Comparison of ENCODE assay signal across 33 cellular contexts in the genomic region with DNA sequence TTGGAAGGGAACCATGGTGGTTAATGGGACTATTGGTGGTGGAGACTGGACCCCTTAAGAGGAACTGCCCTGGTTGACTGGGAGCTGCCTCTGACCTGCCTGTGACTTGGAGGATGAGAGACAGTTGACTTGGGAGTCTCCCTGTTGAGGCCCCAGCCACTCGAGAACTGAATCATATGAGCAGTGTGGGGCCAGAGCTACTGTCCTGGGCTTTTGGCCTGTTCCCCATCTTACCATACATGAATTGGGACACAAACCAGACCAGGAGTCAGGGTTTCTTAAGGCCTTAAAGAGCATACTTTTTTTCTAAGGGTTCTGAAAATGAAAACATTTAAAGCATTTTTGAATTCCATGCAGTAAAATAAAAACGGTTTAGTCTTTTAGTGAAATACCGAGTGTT.
A peak's percentile ranks its signal among the peaks of the same experiment; 100 is the strongest.
DNase-seq lines count a peak whose midpoint lies in the region; ATAC-seq, FAIRE-seq and TF ChIP-seq lines count a peak whose summit lies in the region.
"Had no signal": no experiment of that assay in that cellular context is flagged by ENCODE, and none has a peak within 500 bp of the region (broad histone marks: within the 10 kb centered on the region; RNA-seq: fewer than 3 reads in every experiment).

No MANE protein-coding gene starts in this region.

- H3F3A ChIP-seq in smooth muscle cell (ENCODE audit: low read depth), result peaks cover 50% of the 10 kb centered on the region

- no peak for DNase-seq in MCF 10A (ENCODE audit: unreplicated experiment)
- DNase-seq in breast epithelium (ENCODE audit: low spot score in 2 of 2), result no peak
- no peak for DNase-seq in fibroblast of lung (ENCODE audit: low read depth in 2 of 2)
- DNase-seq in osteoblast (ENCODE audit: insufficient read length, low spot score, missing footprints), result no peak
- DNase-seq in smooth muscle cell (lab: John Stamatoyannopoulos, UW; ENCODE audit: unreplicated experiment), result no peak
- DNase-seq in HTR-8/SVneo (ENCODE audit: insufficient read length, low spot score), result no peak
- DNase-seq: activated CD4-positive, alpha-beta memory T cell treated with anti-CD3 and anti-CD28 coated beads for 36 hours; activated CD4-positive, CD25-positive, alpha-beta regulatory T cell treated with anti-CD3 and anti-CD28 coated beads, Interleukin-2, amount 50 U/mL, for 72 hours; activated CD8-positive, alpha-beta memory T cell treated with anti-CD3 and anti-CD28 coated beads, Interleukin-2, amount 50 U/mL, for 4 hours; activated naive CD4-positive, alpha-beta T cell; activated naive CD8-positive, alpha-beta T cell treated with anti-CD3 and anti-CD28 coated beads, Interleukin-2, amount 50 U/mL, for 24 hours; body of pancreas; DMS79; GDM1; mesendoderm; NCI-H1105; NCI-H1930; NCI-H510A treated with DMSO at 0.1 percent for 48 hours; NK-92 treated with Interleukin-12 subunit alpha and Interleukin-12 subunit beta, amount 100 ng/mL, for 24 hours; SHP77 treated with DMSO at 0.1 percent for 48 hours; stimulated activated naive CD4-positive, alpha-beta T cell had no signal

- H4K20me1 ChIP-seq in fibroblast of lung (ENCODE audit: control insufficient read depth, extremely low read depth, insufficient read depth, low read length) (no peaks in the 10 kb centered on the region), osteoblast (ENCODE audit: insufficient read depth, low read length) (peaks cover 17% of the 10 kb centered on the region), smooth muscle cell (ENCODE audit: low read depth) (peaks cover 63% of the 10 kb centered on the region)

- no peaks in the 10 kb centered on the region for H3K27me3 Mint-ChIP-seq in MCF 10A (ENCODE audit: insufficient read depth, unreplicated experiment)

- H3K4me1 Mint-ChIP-seq in MCF 10A (ENCODE audit: insufficient read depth, unreplicated experiment), result peaks cover 19% of the 10 kb centered on the region
- H3K4me1 Mint-ChIP-seq: activated naive CD8-positive, alpha-beta T cell treated with anti-CD3 and anti-CD28 coated beads, Interleukin-2, amount 50 U/mL, for 24 hours; IgD-negative memory B cell had no signal

- no peak overlapping the region for H3K4me3 ChIP-seq in breast epithelium
- H3K4me3 ChIP-seq in fibroblast of lung (replicated peaks in 1 of 4; ENCODE audit: control extremely low read depth in 1 of 4, insufficient read depth in 1 of 4, low read depth in 3 of 4, low read length in 4 of 4), result no peak overlapping the region
- no peak overlapping the region for H3K4me3 ChIP-seq in osteoblast (ENCODE audit: insufficient read depth, low read length)
- no peak overlapping the region for H3K4me3 ChIP-seq in smooth muscle cell
- H3K4me3 ChIP-seq: body of pancreas, HAP-1, prostate gland, skin epidermis, suprapubic skin had no signal

- CTCF ChIA-PET in MCF 10A (lab: Yijun Ruan, JAX), result interaction anchor here (0.5 to 1.1 kb wide), 2 partner anchors 14 to 518 kb away, joined by 3 read pairs; no protein-coding TSS in a partner anchor

- no peak for ATAC-seq in HG02973 (IDR thresholded peaks at IDR 0.05; ENCODE audit: unreplicated experiment)
- no peak for ATAC-seq in GM19023 (IDR thresholded peaks at IDR 0.05; ENCODE audit: unreplicated experiment)
- ATAC-seq: activated naive CD8-positive, alpha-beta T cell treated with anti-CD3 and anti-CD28 coated beads, Interleukin-2, amount 50 U/mL, for 24 hours; body of pancreas; esophagus mucosa had no signal

- H3K9me3 Mint-ChIP-seq in MCF 10A (ENCODE audit: unreplicated experiment), result no peaks in the 10 kb centered on the region
- H3K9me3 Mint-ChIP-seq: activated CD4-positive, alpha-beta memory T cell treated with anti-CD3 and anti-CD28 coated beads for 36 hours; activated naive CD8-positive, alpha-beta T cell treated with anti-CD3 and anti-CD28 coated beads, Interleukin-2, amount 50 U/mL, for 24 hours; dendritic cell treated with granulocyte-macrophage colony-stimulating factor and Interleukin-4, amounts not matched to agents 40 ng/mL and 50 ng/mL, for 4 days; IgD-negative memory B cell had no signal

- POLR2A ChIA-PET in MCF 10A (lab: Yijun Ruan, JAX), result interaction anchor here (0.7 to 2.3 kb wide), 3 partner anchors 33 to 75 kb away, joined by 3 to 6 read pairs (median 3); no protein-coding TSS in a partner anchor

- no peaks in the 10 kb centered on the region for H3K9me3 ChIP-seq in breast epithelium
- no peaks in the 10 kb centered on the region for H3K9me3 ChIP-seq in fibroblast of lung (ENCODE audit: control insufficient read depth, insufficient read depth, low read depth, low read length)
- no peaks in the 10 kb centered on the region for H3K9me3 ChIP-seq in osteoblast (ENCODE audit: low read depth, low read length)
- no peaks in the 10 kb centered on the region for H3K9me3 ChIP-seq in smooth muscle cell (replicated peaks; ENCODE audit: low read depth)
- H3K9me3 ChIP-seq: body of pancreas, HAP-1, prostate gland, suprapubic skin had no signal

- H3K27ac Mint-ChIP-seq in MCF 10A (ENCODE audit: low read depth, unreplicated experiment), result peak overlapping the region; percentile 8
- H3K27ac Mint-ChIP-seq: activated CD4-positive, alpha-beta memory T cell treated with anti-CD3 and anti-CD28 coated beads for 36 hours; activated naive CD8-positive, alpha-beta T cell treated with anti-CD3 and anti-CD28 coated beads, Interleukin-2, amount 50 U/mL, for 24 hours; dendritic cell treated with granulocyte-macrophage colony-stimulating factor and Interleukin-4, amounts not matched to agents 40 ng/mL and 50 ng/mL, for 4 days; IgD-negative memory B cell had no signal

- H3K79me2 ChIP-seq in fibroblast of lung (ENCODE audit: control insufficient read depth, insufficient read depth, low read length) (peaks cover 94% of the 10 kb centered on the region), osteoblast (ENCODE audit: insufficient read depth, low read length) (peaks cover 93% of the 10 kb centered on the region), smooth muscle cell (ENCODE audit: low read depth) (peaks cover 100% of the 10 kb centered on the region)

- TF ChIP-seq CTCF in MCF 10A (IDR thresholded peaks at IDR 0.05; ENCODE audit: unreplicated experiment) (no peak), breast epithelium (IDR thresholded peaks at IDR 0.05) (no peak), fibroblast of lung (conservative IDR thresholded peaks at IDR 0.05 in 1 of 2, IDR thresholded peaks at IDR 0.05 in 1 of 2; ENCODE audit: low read depth in 1 of 2, low read length in 2 of 2) (no peak), osteoblast (IDR thresholded peaks at IDR 0.05; ENCODE audit: extremely low read depth, low read depth, low read length) (no peak), smooth muscle cell (IDR thresholded peaks at IDR 0.05; ENCODE audit: borderline replicate concordance, insufficient read depth, poor library complexity, severe bottlenecking) (no peak)

- peaks cover 0 to 8% of the 10 kb centered on the region in 2 donors for H3K4me1 ChIP-seq in breast epithelium
- peaks cover 42% of the 10 kb centered on the region for H3K4me1 ChIP-seq in fibroblast of lung (ENCODE audit: control insufficient read depth, extremely low read depth, insufficient read depth, low read length)
- H3K4me1 ChIP-seq in osteoblast (ENCODE audit: insufficient read depth, low read length), result peaks cover 74% of the 10 kb centered on the region
- peaks cover 27% of the 10 kb centered on the region for H3K4me1 ChIP-seq in smooth muscle cell (ENCODE audit: low read depth)
- H3K4me1 ChIP-seq: prostate gland had no signal

- H2AFZ ChIP-seq in fibroblast of lung (ENCODE audit: low read length), result no peak overlapping the region
- no peak overlapping the region for H2AFZ ChIP-seq in osteoblast (ENCODE audit: low read length)
- no peak overlapping the region for H2AFZ ChIP-seq in smooth muscle cell (ENCODE audit: low read depth)

- BruUV-seq in MCF 10A (replicated peaks; lab: Mats Ljungman, UMichigan), result no TSS peak

- no peak overlapping the region for H3K4me2 ChIP-seq in fibroblast of lung (ENCODE audit: extremely low read depth, insufficient read depth, low read length)
- H3K4me2 ChIP-seq in osteoblast (ENCODE audit: insufficient read depth, low read length), result no peak overlapping the region
- H3K4me2 ChIP-seq in smooth muscle cell, result peak overlapping the region; percentile 56

- H3K36me3 ChIP-seq in breast epithelium (peaks cover 4% of the 10 kb centered on the region), fibroblast of lung (ENCODE audit: control insufficient read depth, insufficient read depth, low read length) (peaks cover 7% of the 10 kb centered on the region), osteoblast (ENCODE audit: insufficient read depth, low read length) (peaks cover 18% of the 10 kb centered on the region), smooth muscle cell (ENCODE audit: low read depth) (no peaks in the 10 kb centered on the region)
- H3K36me3 ChIP-seq: prostate gland had no signal

- no peak for TF ChIP-seq POLR2A in breast epithelium (IDR thresholded peaks at IDR 0.05)

- H3K9ac ChIP-seq in fibroblast of lung (ENCODE audit: insufficient read depth, low read length) (no peak overlapping the region), smooth muscle cell (ENCODE audit: low read depth) (peak overlapping the region; percentile 20)

- H3K27ac ChIP-seq in breast epithelium (no peak overlapping the region), fibroblast of lung (ENCODE audit: insufficient read depth, low read length) (peak overlapping the region; percentile 22), osteoblast (ENCODE audit: low read depth, low read length) (peak overlapping the region; percentile 19), smooth muscle cell (ENCODE audit: low read depth) (peak overlapping the region; percentile 72)
- H3K27ac ChIP-seq: 22Rv1, body of pancreas, C4-2B, prostate gland, skin epidermis, suprapubic skin had no signal

- H3K36me3 Mint-ChIP-seq in MCF 10A (ENCODE audit: insufficient read depth, unreplicated experiment), result peaks cover 14% of the 10 kb centered on the region
- H3K36me3 Mint-ChIP-seq: activated CD4-positive, alpha-beta memory T cell treated with anti-CD3 and anti-CD28 coated beads for 36 hours; IgD-negative memory B cell had no signal

- intact Hi-C loops in MCF 10A (cut with micrococcal nuclease), result no loop called here
- intact Hi-C loops in breast epithelium (cut with DNase I; ENCODE audit: low total_unique reads), result no loop called here

- FAIRE-seq in HTR-8/SVneo (lab: Jason Lieb, UNC), result no peak
- FAIRE-seq: urothelium cell line had no signal

- 65% methylated on average over 3 of the region's 3 CpGs for WGBS in smooth muscle cell (ENCODE audit: low lambda C conversion rate)

- no peak overlapping the region for H3K4me3 Mint-ChIP-seq in MCF 10A (ENCODE audit: unreplicated experiment)
- H3K4me3 Mint-ChIP-seq: activated CD4-positive, alpha-beta memory T cell treated with anti-CD3 and anti-CD28 coated beads for 36 hours; activated naive CD8-positive, alpha-beta T cell treated with anti-CD3 and anti-CD28 coated beads, Interleukin-2, amount 50 U/mL, for 24 hours; dendritic cell treated with granulocyte-macrophage colony-stimulating factor and Interleukin-4, amounts not matched to agents 40 ng/mL and 50 ng/mL, for 4 days; IgD-negative memory B cell had no signal

- no peaks in the 10 kb centered on the region for H3K27me3 ChIP-seq in breast epithelium
- H3K27me3 ChIP-seq in fibroblast of lung (ENCODE audit: control insufficient read depth, insufficient read depth, low read length), result no peaks in the 10 kb centered on the region
- H3K27me3 ChIP-seq in osteoblast (ENCODE audit: insufficient read depth, low read length), result no peaks in the 10 kb centered on the region
- no peaks in the 10 kb centered on the region for H3K27me3 ChIP-seq in smooth muscle cell (ENCODE audit: low read depth)
- H3K27me3 ChIP-seq: body of pancreas, suprapubic skin had no signal

Comparison
In these comparisons a context has a peak if more than half of its experiments do, and no peak if none do; other contexts are left out.
1. H3K27ac ChIP-seq: peak in fibroblast of lung (single experiment), osteoblast (single experiment) and smooth muscle cell (single experiment); none in breast epithelium (0 of 2).